31 cellular contexts compared by ENCODE assay signal in the genomic region with DNA sequence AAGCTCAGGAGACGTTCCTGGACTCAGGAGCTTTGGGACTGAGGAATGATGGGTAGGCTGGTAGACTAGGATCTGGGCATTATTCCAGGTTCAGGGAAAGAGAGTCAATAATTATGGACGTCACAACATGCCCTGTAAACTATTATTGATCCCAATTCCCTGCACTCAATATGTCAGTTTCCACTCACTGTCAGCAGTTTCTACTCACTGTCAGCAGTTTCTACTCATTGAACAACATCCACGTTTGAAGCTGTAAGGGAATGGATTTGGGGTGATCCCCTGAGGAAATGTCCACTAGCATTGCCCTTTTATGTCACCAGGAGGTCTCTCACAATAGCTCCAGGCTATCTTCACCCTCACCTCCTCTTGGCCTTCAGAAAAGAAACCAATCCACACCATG.
"Had no signal": no experiment of that assay in that cellular context is flagged by ENCODE, and none has a peak within 500 bp of the region (broad histone marks: within the 10 kb centered on the region; RNA-seq: fewer than 3 reads in every experiment).

No MANE protein-coding gene starts in this region.

- H3K27me3 ChIP-seq: neural progenitor cell, ovary, stomach, thyroid gland, tibial nerve, upper lobe of left lung, vagina had no signal

- H3K4me3 Mint-ChIP-seq: naive thymus-derived CD8-positive, alpha-beta T cell; natural killer cell treated with Interleukin-12 subunit alpha and Interleukin-12 subunit beta and Interleukin-15 and Interleukin-18, amount 100 ng/mL, for 72 hours; nephron progenitor cell; neural progenitor cell; stimulated activated effector memory CD8-positive, alpha-beta T cell treated with anti-CD3 and anti-CD28 coated beads, Interleukin-12 subunit alpha, Interleukin-12 subunit beta, amount 100 ng/mL, for 72 hours; stimulated activated naive B cell treated with anti-CD40 and anti-IgM and Interleukin-4, amounts not matched to agents 10 μg/mL and 1 μg/mL and 100 μg/mL, for 72 hours; stimulated activated naive CD8-positive, alpha-beta T cell treated with anti-CD3 and anti-CD28 coated beads, Interleukin-15, Interleukin-2, amounts not matched to agents 100 ng/mL and 50 ng/mL, for 24 hours had no signal

- H3K4me2 ChIP-seq: neural progenitor cell, smooth muscle cell had no signal

- DNase-seq: naive B cell; naive thymus-derived CD8-positive, alpha-beta T cell; nephron progenitor cell; occipital lobe; ovary; posterior cingulate gyrus; psoas muscle; right cardiac atrium; stimulated activated CD4-positive, alpha-beta T cell treated with anti-CD3 and anti-CD28 coated beads, Interleukin-15, amount 100 ng/mL, for 24 hours; stimulated activated CD4-positive, alpha-beta T cell treated with anti-CD3 and anti-CD28 coated beads, Interleukin-2, amount 100 ng/mL, for 24 hours; stimulated activated CD4-positive, alpha-beta T cell treated with anti-CD3 and anti-CD28 coated beads, Interleukin-2, amount 100 ng/mL, for 48 hours; stimulated activated CD4-positive, alpha-beta T cell treated with anti-CD3 and anti-CD28 coated beads, Interleukin-4, amount 100 ng/mL, for 24 hours; stimulated activated naive B cell treated with anti-CD40 and anti-IgM and Interleukin-4, amounts not matched to agents 10 μg/mL and 1 μg/mL and 100 μg/mL, for 72 hours; stimulated activated naive CD4-positive, alpha-beta T cell treated with Interleukin-2 at 50 U/mL for 16 hours; stomach; thyroid gland; trophoblast cell; upper lobe of left lung had no signal

- H3K27ac ChIP-seq: neural progenitor cell, ovary, parathyroid adenoma, psoas muscle, skin epidermis, stomach, thoracic aorta, thyroid gland, tibial nerve, upper lobe of left lung, vagina had no signal

- H2AFZ ChIP-seq: neural progenitor cell, parathyroid adenoma had no signal

- H3K27ac Mint-ChIP-seq: naive B cell; naive thymus-derived CD8-positive, alpha-beta T cell; natural killer cell treated with Interleukin-12 subunit alpha and Interleukin-12 subunit beta and Interleukin-15 and Interleukin-18, amount 100 ng/mL, for 72 hours; nephron progenitor cell; neural progenitor cell; progenitor cell of endocrine pancreas; stimulated activated effector memory CD8-positive, alpha-beta T cell treated with anti-CD3 and anti-CD28 coated beads, Interleukin-12 subunit alpha, Interleukin-12 subunit beta, amount 100 ng/mL, for 72 hours; stimulated activated naive B cell treated with anti-CD40 and anti-IgM and Interleukin-4, amounts not matched to agents 10 μg/mL and 1 μg/mL and 100 μg/mL, for 72 hours; stimulated activated naive CD8-positive, alpha-beta T cell treated with anti-CD3 and anti-CD28 coated beads, Interleukin-15, Interleukin-2, amounts not matched to agents 100 ng/mL and 50 ng/mL, for 24 hours had no signal

- H3K4me3 ChIP-seq: neural progenitor cell, ovary, psoas muscle, skin epidermis, smooth muscle cell, stomach, thoracic aorta, thyroid gland, tibial nerve, upper lobe of left lung, vagina had no signal

- H3K36me3 Mint-ChIP-seq: neural progenitor cell; stimulated activated effector memory CD8-positive, alpha-beta T cell treated with anti-CD3 and anti-CD28 coated beads, Interleukin-12 subunit alpha, Interleukin-12 subunit beta, amount 100 ng/mL, for 72 hours; stimulated activated naive B cell treated with anti-CD40 and anti-IgM and Interleukin-4, amounts not matched to agents 10 μg/mL and 1 μg/mL and 100 μg/mL, for 72 hours had no signal

- H3K79me2 ChIP-seq: parathyroid adenoma had no signal

- H3K4me1 ChIP-seq: neural progenitor cell, parathyroid adenoma, psoas muscle, stomach, tibial nerve, upper lobe of left lung, vagina had no signal

- H3K4me1 Mint-ChIP-seq: naive B cell; naive thymus-derived CD8-positive, alpha-beta T cell; neural progenitor cell; stimulated activated effector memory CD8-positive, alpha-beta T cell treated with anti-CD3 and anti-CD28 coated beads, Interleukin-12 subunit alpha, Interleukin-12 subunit beta, amount 100 ng/mL, for 72 hours; stimulated activated naive B cell treated with anti-CD40 and anti-IgM and Interleukin-4, amounts not matched to agents 10 μg/mL and 1 μg/mL and 100 μg/mL, for 72 hours had no signal

- H3K27me3 Mint-ChIP-seq: natural killer cell treated with Interleukin-12 subunit alpha and Interleukin-12 subunit beta and Interleukin-15 and Interleukin-18, amount 100 ng/mL, for 72 hours; progenitor cell of endocrine pancreas; stimulated activated naive B cell treated with anti-CD40 and anti-IgM and Interleukin-4, amounts not matched to agents 10 μg/mL and 1 μg/mL and 100 μg/mL, for 72 hours; stimulated activated naive CD8-positive, alpha-beta T cell treated with anti-CD3 and anti-CD28 coated beads, Interleukin-15, Interleukin-2, amounts not matched to agents 100 ng/mL and 50 ng/mL, for 24 hours had no signal

- H3K9me3 ChIP-seq: thyroid gland, vagina had no signal

- FAIRE-seq: urothelium cell line had no signal

- ATAC-seq: naive thymus-derived CD8-positive, alpha-beta T cell; natural killer cell treated with Interleukin-12 subunit alpha and Interleukin-12 subunit beta and Interleukin-15 and Interleukin-18, amount 100 ng/mL, for 72 hours; psoas muscle; right cardiac atrium; sciatic nerve; stimulated activated effector memory CD8-positive, alpha-beta T cell treated with anti-CD3 and anti-CD28 coated beads, Interleukin-12 subunit alpha, Interleukin-12 subunit beta, amount 100 ng/mL, for 72 hours; stimulated activated naive B cell treated with anti-CD40 and anti-IgM and Interleukin-4, amounts not matched to agents 10 μg/mL and 1 μg/mL and 100 μg/mL, for 72 hours had no signal

- H3K9ac ChIP-seq: neural progenitor cell, parathyroid adenoma had no signal

- H3K36me3 ChIP-seq: neural progenitor cell, ovary, stomach, thoracic aorta, thyroid gland, tibial nerve, upper lobe of left lung, vagina had no signal
